In the genomic region with DNA sequence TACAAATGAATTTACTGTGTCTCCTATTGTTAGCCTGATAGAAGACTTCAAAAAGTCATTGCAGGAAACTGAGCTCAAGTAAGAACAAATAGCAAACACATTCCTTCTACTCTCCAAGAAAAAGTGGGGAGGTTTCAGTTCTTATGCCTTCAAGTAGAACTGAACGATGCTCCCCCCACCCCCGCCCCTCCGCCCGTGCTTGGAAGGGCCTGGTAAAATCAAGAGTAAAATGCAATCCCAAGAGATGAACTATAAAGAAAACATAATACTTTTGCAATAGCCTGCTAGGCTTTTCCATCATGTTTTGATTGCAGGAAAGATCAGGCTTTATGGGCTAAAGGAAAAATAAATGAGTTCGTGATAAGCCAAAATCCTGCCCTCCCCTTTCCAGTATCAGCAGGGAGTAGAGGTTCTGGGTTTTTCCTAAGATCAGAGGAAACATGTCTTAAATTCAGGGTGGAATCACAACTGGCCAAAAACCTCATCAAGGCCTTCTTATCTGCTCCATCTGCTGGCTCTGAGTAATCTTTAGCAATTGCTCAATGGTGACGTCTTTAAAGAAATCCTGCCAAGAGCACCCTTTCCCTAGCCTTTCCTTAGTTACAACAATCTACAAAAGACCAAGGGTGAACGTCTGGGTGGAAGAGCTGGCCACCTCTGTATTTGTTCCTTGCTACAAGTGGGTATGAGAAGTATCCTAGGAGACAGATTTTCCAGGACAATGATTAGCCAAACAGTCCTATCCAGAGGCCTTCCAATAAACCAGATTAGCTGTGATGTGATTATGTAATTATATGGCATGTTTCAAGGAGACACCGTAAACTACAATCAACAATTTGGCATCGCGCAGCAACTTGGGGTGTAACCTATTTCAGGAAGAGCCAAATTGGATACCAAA, we compare ENCODE assay signal across 10 cellular contexts.
DNase-seq lines count a peak whose midpoint lies in the region; FAIRE-seq and TF ChIP-seq lines count a peak whose summit lies in the region.
"Had no signal": no experiment of that assay in that cellular context is flagged by ENCODE, and none has a peak within 500 bp of the region (broad histone marks: within the 10 kb centered on the region; RNA-seq: fewer than 3 reads in every experiment).

No MANE protein-coding gene starts in this region.

- H3K9ac ChIP-seq in GM23248 = peak overlapping the region; percentile 58

- DNase-seq in GM23248 = peak; percentile 85
- peak; percentile 97 for DNase-seq in RPMI7951 (ENCODE audit: low read depth)
- peak; percentile 96 for DNase-seq in fibroblast of pulmonary artery (ENCODE audit: low read depth)
- DNase-seq in sigmoid colon = peak; percentile 73
- DNase-seq in frontal cortex (ENCODE audit: low spot score in 2 of 2) = no peak
- no peak for DNase-seq in GM10266 (ENCODE audit: extremely low spot score)
- DNase-seq in NCI-H526 treated with DMSO at 0.1 percent for 48 hours (lab: John Stamatoyannopoulos, UW) = no peak
- no peak for DNase-seq in GM12891 (ENCODE audit: insufficient read length, low spot score)
- DNase-seq: activated B cell treated with CpG ODN at 0.5 μM for 24 hours had no signal

- intact Hi-C loops in sigmoid colon (cut with DNase I) = no loop called here

- H2AFZ ChIP-seq in GM23248 = peak overlapping the region; percentile 48; the same call in 1 of the 2 replicates

- H3K4me3 ChIP-seq in GM23248 (no peak overlapping the region), fibroblast of pulmonary artery (replicated peaks; ENCODE audit: low read depth, low read length) (no peak overlapping the region), sigmoid colon (no peak overlapping the region)

- 9 to 10% methylated on average over 10 of the region's 10 CpGs for WGBS in GM23248 (ENCODE audit: low coverage in 1 of 2, low lambda C conversion rate in 2 of 2, missing lambda C conversion rate in 2 of 2), 2 experiments
- 8 to 58% methylated on average over 10 of the region's 10 CpGs for WGBS in sigmoid colon, 2 donors

- H3K27ac ChIP-seq in GM23248 (peak overlapping the region; percentile 93), sigmoid colon (peak overlapping the region; percentile 27 to 72 (median 42))

- H3K27me3 ChIP-seq in GM23248 (replicated peaks; ENCODE audit: insufficient read depth) (no peaks in the 10 kb centered on the region), sigmoid colon (no peaks in the 10 kb centered on the region)

- in situ Hi-C loops in GM23248 (cut with MboI) = no loop called here

- H3K36me3 ChIP-seq in GM23248 (ENCODE audit: low read depth) (no peaks in the 10 kb centered on the region), sigmoid colon (no peaks in the 10 kb centered on the region)

- no peak for TF ChIP-seq EP300 in sigmoid colon (IDR thresholded peaks at IDR 0.05)

- H3K79me2 ChIP-seq in GM23248 (ENCODE audit: insufficient read depth) = no peaks in the 10 kb centered on the region

- TF ChIP-seq CTCF in fibroblast of pulmonary artery (IDR thresholded peaks at IDR 0.05; ENCODE audit: low read length, missing control alignments) (no peak), sigmoid colon (IDR thresholded peaks at IDR 0.05) (no peak), GM10266 (IDR thresholded peaks at IDR 0.05; ENCODE audit: control insufficient read depth, insufficient read depth, low read depth, missing control alignments) (no peak)

- FAIRE-seq in frontal cortex (lab: Jason Lieb, UNC) = no peak
- no peak for FAIRE-seq in GM12891 (lab: Jason Lieb, UNC)
- FAIRE-seq: H1 had no signal

- H3K9me3 ChIP-seq in GM23248 (ENCODE audit: low read depth) = no peaks in the 10 kb centered on the region
- no peaks in the 10 kb centered on the region for H3K9me3 ChIP-seq in sigmoid colon

- H3K9me2 ChIP-seq in GM23248 (ENCODE audit: insufficient read depth) = no peaks in the 10 kb centered on the region

- H3K4me1 ChIP-seq in GM23248 (ENCODE audit: insufficient read depth) (peaks cover 13% of the 10 kb centered on the region; the same call in 1 of the 2 replicates), sigmoid colon (peaks cover 0 to 6% (median 0%) of the 10 kb centered on the region in 4 donors)

- peaks cover 21% of the 10 kb centered on the region; the same call in 1 of the 2 replicates for H3F3A ChIP-seq in GM23248 (ENCODE audit: insufficient read depth)

- no peaks in the 10 kb centered on the region for H4K20me1 ChIP-seq in GM23248 (ENCODE audit: insufficient read depth)

- TF ChIP-seq POLR2A in sigmoid colon (IDR thresholded peaks at IDR 0.05) (no peak), GM12891 (IDR thresholded peaks at IDR 0.05; ENCODE audit: low read depth, low read length) (no peak)

- peak overlapping the region; percentile 12 for H3K4me2 ChIP-seq in GM23248 (ENCODE audit: unreplicated experiment)

TF ChIP-seq in GM12891, 5 proteins besides CTCF, POLR2A, EP300 and RAD21:
- no peak for TF ChIP-seq POLR2AphosphoS5 (IDR thresholded peaks at IDR 0.05; ENCODE audit: low read depth, low read length)
- no peak for TF ChIP-seq SPI1 (IDR thresholded peaks at IDR 0.05; ENCODE audit: low read depth, low read length)
- TF ChIP-seq POU2F2 (IDR thresholded peaks at IDR 0.05; ENCODE audit: low read depth, low read length) = no peak
- TF ChIP-seq TAF1 (IDR thresholded peaks at IDR 0.05; ENCODE audit: low read depth, low read length) = no peak
- TF ChIP-seq PAX5 (IDR thresholded peaks at IDR 0.05; ENCODE audit: insufficient read depth, low read length, severe bottlenecking) = no peak

Comparison
In these comparisons a context has a peak if more than half of its experiments do, and no peak if none do; other contexts are left out.
1. DNase-seq: peak in GM23248 (single experiment), RPMI7951 (single experiment), fibroblast of pulmonary artery (single experiment) and sigmoid colon (single experiment); none in frontal cortex (0 of 2), GM10266 (single experiment), NCI-H526 treated with DMSO at 0.1 percent for 48 hours (single experiment) and GM12891 (single experiment).